In the genomic region with DNA sequence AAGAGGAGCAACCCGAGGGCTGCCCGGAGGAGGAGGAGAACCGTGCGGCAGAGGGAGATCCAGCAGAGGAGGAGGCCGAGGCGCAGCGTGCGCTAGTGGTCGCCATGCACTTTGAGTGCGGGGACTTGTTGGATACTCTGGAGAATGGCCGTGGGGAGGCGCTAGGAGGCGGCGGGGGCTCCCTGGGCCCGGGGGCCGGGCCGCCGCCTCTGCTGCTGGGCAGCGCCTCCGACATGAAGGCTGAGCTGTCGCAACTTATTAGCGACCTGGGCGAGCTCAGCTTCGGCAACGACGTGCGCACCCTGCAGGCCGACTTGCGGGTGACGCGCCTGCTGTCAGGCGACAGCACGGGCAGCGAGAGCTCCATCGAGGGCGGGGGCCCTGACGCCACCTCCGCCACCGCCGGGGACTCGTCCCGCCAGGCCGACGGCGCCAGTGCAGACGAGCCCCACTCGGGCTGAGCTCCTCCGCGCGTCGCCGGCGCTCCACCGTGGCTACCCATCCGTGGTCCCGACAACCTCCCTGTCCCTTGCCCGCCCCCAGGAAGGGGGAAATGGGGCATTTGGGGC, we compare ENCODE assay signal across 8 cellular contexts. TPM values are rescaled to one million over a fixed set of nuclear protein-coding genes. Genes with fewer than 3 reads are reported as not detected.
DNase-seq lines count a peak whose midpoint lies in the region; ATAC-seq lines count a peak whose summit lies in the region.

No MANE protein-coding gene starts in this region.

- no peak overlapping the region for H2AFZ ChIP-seq in mesenchymal stem cell (ENCODE audit: low read depth, low read length)

- ATAC-seq in GM19452 (IDR thresholded peaks at IDR 0.05; ENCODE audit: unreplicated experiment) = peak; percentile 20

- H3K4me1 ChIP-seq in ectodermal cell (ENCODE audit: control insufficient read depth, insufficient read depth, low read length) (peaks cover 19% of the 10 kb centered on the region), mesenchymal stem cell (ENCODE audit: control insufficient read depth, insufficient read depth, low read depth, low read length) (peaks cover 46% of the 10 kb centered on the region)

- no peak overlapping the region for H2AK5ac ChIP-seq in mesenchymal stem cell (ENCODE audit: low read length, severe bottlenecking)

- no peak overlapping the region for H3K27ac ChIP-seq in ectodermal cell (ENCODE audit: insufficient read depth, low read depth, low read length, poor library complexity, severe bottlenecking)
- H3K27ac ChIP-seq in mesenchymal stem cell (ENCODE audit: low read length, poor library complexity, severe bottlenecking) = no peak overlapping the region

- peak overlapping the region; percentile 95 for H2BK120ac ChIP-seq in mesenchymal stem cell (ENCODE audit: low read depth, low read length)

- peak overlapping the region; percentile 56 to 96 for H3K4ac ChIP-seq in mesenchymal stem cell (ENCODE audit: low read depth in 1 of 2, low read length in 2 of 2)

- H2BK15ac ChIP-seq in mesenchymal stem cell (ENCODE audit: low read depth, poor library complexity, severe bottlenecking) = peak overlapping the region; percentile 92

- DNase-seq in Ammon's horn (ENCODE audit: low spot score) (peak; percentile 70), NAMALWA (ENCODE audit: low spot score) (peak; percentile 95), mesenchymal stem cell (peak; percentile 86), occipital lobe (lab: John Stamatoyannopoulos, UW) (no peak)
- DNase-seq in activated CD4-positive, alpha-beta T cell treated with anti-CD3 and anti-CD28 coated beads, Interleukin-2, amount 50 U/mL, for 1 hour = peak; percentile 62
- peak; percentile 59 to 72 for DNase-seq in stimulated activated CD8-positive, alpha-beta memory T cell treated with anti-CD3 and anti-CD28 coated beads, Interleukin-15, amount 100 ng/mL, for 4 hours (ENCODE audit: low read depth in 2 of 2)

- H2BK12ac ChIP-seq in mesenchymal stem cell (ENCODE audit: low read length in 2 of 2) = peak overlapping the region; percentile 87 to 89

- peak overlapping the region; percentile 98 for H4K91ac ChIP-seq in mesenchymal stem cell (ENCODE audit: low read length)

- H3K4me2 ChIP-seq in mesenchymal stem cell (ENCODE audit: low read length, poor library complexity, severe bottlenecking) = peak overlapping the region; percentile 95

- 1% methylated on average over 57 of the region's 57 CpGs for WGBS in ectodermal cell, 2 experiments
- 1% methylated on average over 55 of the region's 57 CpGs for WGBS in mesenchymal stem cell

- H3K9ac ChIP-seq in mesenchymal stem cell (ENCODE audit: low read length) = peak overlapping the region; percentile 91

- H3K14ac ChIP-seq in mesenchymal stem cell (ENCODE audit: low read length in 2 of 2) = peak overlapping the region; percentile 44 to 99

- peak overlapping the region; percentile 96 for H4K8ac ChIP-seq in mesenchymal stem cell (ENCODE audit: low read length)

- H2BK5ac ChIP-seq in mesenchymal stem cell (ENCODE audit: low read depth, low read length, poor library complexity, severe bottlenecking) = no peak overlapping the region

- peaks cover 41% of the 10 kb centered on the region for H3K27me3 ChIP-seq in ectodermal cell (ENCODE audit: control insufficient read depth, insufficient read depth, low read length, poor library complexity, severe bottlenecking)
- peaks cover 0 to 19% of the 10 kb centered on the region in 2 experiments for H3K27me3 ChIP-seq in mesenchymal stem cell (ENCODE audit: control insufficient read depth in 1 of 2, insufficient read depth in 1 of 2, low read length in 2 of 2)

- H3K9me3 ChIP-seq in ectodermal cell (ENCODE audit: control insufficient read depth, low read length) (no peaks in the 10 kb centered on the region), mesenchymal stem cell (ENCODE audit: control insufficient read depth, low read length) (no peaks in the 10 kb centered on the region)

- no peaks in the 10 kb centered on the region for H3K36me3 ChIP-seq in ectodermal cell (ENCODE audit: control insufficient read depth, insufficient read depth, low read length)
- peaks cover 5 to 10% of the 10 kb centered on the region in 2 experiments for H3K36me3 ChIP-seq in mesenchymal stem cell (ENCODE audit: control insufficient read depth in 1 of 2, insufficient read depth in 2 of 2, low read depth in 1 of 2, low read length in 2 of 2)

- no peak overlapping the region for H3K23ac ChIP-seq in mesenchymal stem cell (ENCODE audit: low read length in 2 of 2)

- H3K4me3 ChIP-seq in ectodermal cell (ENCODE audit: insufficient read depth, low read depth, low read length) (peak overlapping the region; percentile 55), mesenchymal stem cell (ENCODE audit: insufficient read depth in 1 of 2, low read depth in 1 of 2, low read length in 2 of 2) (peak overlapping the region; percentile 53 to 91)

- H3K79me1 ChIP-seq in mesenchymal stem cell (replicated peaks; ENCODE audit: low read length, poor library complexity, severe bottlenecking) = peaks cover 1% of the 10 kb centered on the region

- H3K18ac ChIP-seq in mesenchymal stem cell (ENCODE audit: low read depth in 1 of 2, low read length in 2 of 2) = peak overlapping the region; percentile 96 to 97

RNA-seq across cellular contexts. Expression of a gene that starts 2.0 kb away (rescaled TPM):
- 4.8 TPM for polyA plus RNA-seq in ectodermal cell (2013, experiment 1 of 4)
- 5.8 TPM for polyA plus RNA-seq in ectodermal cell (2013, experiment 2 of 4)
- 4.5 TPM for polyA plus RNA-seq in ectodermal cell (2013, experiment 3 of 4)
- polyA plus RNA-seq in ectodermal cell (2013, experiment 4 of 4) = 6.0 TPM
- 15.4 TPM for polyA plus RNA-seq in mesenchymal stem cell (2013, experiment 1 of 2)
- 15.3 TPM for polyA plus RNA-seq in mesenchymal stem cell (2013, experiment 2 of 2)
- total RNA-seq in occipital lobe = 5.3 TPM

RNA-seq across cellular contexts. Expression of a gene that starts 15.7 kb away (rescaled TPM):
- polyA plus RNA-seq in ectodermal cell (2013, experiment 1 of 4) = 50.3 TPM
- polyA plus RNA-seq in ectodermal cell (2013, experiment 2 of 4) = 52.1 TPM
- polyA plus RNA-seq in ectodermal cell (2013, experiment 3 of 4) = 37.9 TPM
- polyA plus RNA-seq in ectodermal cell (2013, experiment 4 of 4) = 38.2 TPM
- 21.0 TPM for polyA plus RNA-seq in mesenchymal stem cell (2013, experiment 1 of 2)
- polyA plus RNA-seq in mesenchymal stem cell (2013, experiment 2 of 2) = 19.0 TPM
- 42.4 TPM for total RNA-seq in occipital lobe

RNA-seq across cellular contexts. Expression of a gene that starts 54.5 kb away (rescaled TPM):
- 28.1 TPM for polyA plus RNA-seq in ectodermal cell (2013, experiment 1 of 4)
- polyA plus RNA-seq in ectodermal cell (2013, experiment 2 of 4) = 31.5 TPM
- 22.9 TPM for polyA plus RNA-seq in ectodermal cell (2013, experiment 3 of 4)
- polyA plus RNA-seq in ectodermal cell (2013, experiment 4 of 4) = 21.8 TPM
- 13.6 TPM for polyA plus RNA-seq in mesenchymal stem cell (2013, experiment 1 of 2)
- polyA plus RNA-seq in mesenchymal stem cell (2013, experiment 2 of 2) = 13.3 TPM
- total RNA-seq in occipital lobe = 20.6 TPM
